Comparison of ENCODE assay signal across 22 cellular contexts in genomic region chr2:25598911-25599310, GRCh38.
"Had no signal": no experiment of that assay in that cellular context is flagged by ENCODE, and none has a peak within 500 bp of the region (broad histone marks: within the 10 kb centered on the region; RNA-seq: fewer than 3 reads in every experiment).

No MANE protein-coding gene starts in this region.

- H3K4me3 ChIP-seq: adrenal gland, body of pancreas, gastroesophageal sphincter, left lung, prostate gland, right lobe of liver, smooth muscle cell, tibial artery, vagina had no signal

- ATAC-seq: activated CD8-positive, alpha-beta memory T cell treated with anti-CD3 and anti-CD28 coated beads, Interleukin-2, amount 10 ng/mL, durations not matched to agents 7 days and 5 days; body of pancreas; gastroesophageal sphincter; left lung; natural killer cell had no signal

- H3K9me3 ChIP-seq: adrenal gland, body of pancreas, gastroesophageal sphincter, left lung, prostate gland, right lobe of liver, SK-N-SH, tibial artery, vagina had no signal

- H3K9me3 Mint-ChIP-seq: activated CD4-positive, alpha-beta memory T cell treated with anti-CD3 and anti-CD28 coated beads for 36 hours; activated naive CD4-positive, alpha-beta T cell treated with anti-CD3 and anti-CD28 coated beads, Interleukin-2, amount 50 U/mL, for 24 hours; natural killer cell; stimulated activated naive CD8-positive, alpha-beta T cell treated with anti-CD3 and anti-CD28 coated beads, Interleukin-15, Interleukin-2, amounts not matched to agents 100 ng/mL and 50 ng/mL, for 24 hours had no signal

- DNase-seq: activated CD4-positive, alpha-beta memory T cell treated with anti-CD3 and anti-CD28 coated beads for 36 hours; activated CD4-positive, alpha-beta T cell treated with anti-CD3 and anti-CD28 coated beads for 1 hour; activated CD8-positive, alpha-beta memory T cell treated with anti-CD3 and anti-CD28 coated beads, Interleukin-2, amount 10 ng/mL, durations not matched to agents 7 days and 5 days; activated effector memory CD4-positive, alpha-beta T cell treated with anti-CD3 and anti-CD28 coated beads, Interleukin-2, amount 50 U/mL, for 16 hours; activated T-cell treated with anti-CD3 and anti-CD28 coated beads, Interleukin-2, amount 50 U/mL, for 1 hour; adrenal gland; body of pancreas; dermis blood vessel endothelial cell; left lung; mammary epithelial cell; natural killer cell; right lobe of liver; SK-N-SH; T-helper 1 cell; T1000; tibial artery had no signal

- H3K27me3 ChIP-seq: adrenal gland, body of pancreas, gastroesophageal sphincter, left lung, right lobe of liver, tibial artery, vagina had no signal

- H3K4me1 ChIP-seq: adrenal gland, body of pancreas, gastroesophageal sphincter, left lung, prostate gland, tibial artery, vagina had no signal

- H3K4me3 Mint-ChIP-seq: activated CD4-positive, alpha-beta memory T cell treated with anti-CD3 and anti-CD28 coated beads for 36 hours; activated CD8-positive, alpha-beta memory T cell treated with anti-CD3 and anti-CD28 coated beads, Interleukin-2, amount 10 ng/mL, durations not matched to agents 7 days and 5 days; activated naive CD4-positive, alpha-beta T cell treated with anti-CD3 and anti-CD28 coated beads, Interleukin-2, amount 50 U/mL, for 24 hours; natural killer cell; stimulated activated naive CD8-positive, alpha-beta T cell treated with anti-CD3 and anti-CD28 coated beads, Interleukin-15, Interleukin-2, amounts not matched to agents 100 ng/mL and 50 ng/mL, for 24 hours had no signal

- H3K27ac Mint-ChIP-seq: activated CD4-positive, alpha-beta memory T cell treated with anti-CD3 and anti-CD28 coated beads for 36 hours; activated CD8-positive, alpha-beta memory T cell treated with anti-CD3 and anti-CD28 coated beads, Interleukin-2, amount 10 ng/mL, durations not matched to agents 7 days and 5 days; activated naive CD4-positive, alpha-beta T cell treated with anti-CD3 and anti-CD28 coated beads, Interleukin-2, amount 50 U/mL, for 24 hours; natural killer cell; stimulated activated naive CD8-positive, alpha-beta T cell treated with anti-CD3 and anti-CD28 coated beads, Interleukin-15, Interleukin-2, amounts not matched to agents 100 ng/mL and 50 ng/mL, for 24 hours had no signal

- H3K36me3 Mint-ChIP-seq: natural killer cell had no signal

- H3K27ac ChIP-seq: adrenal gland, body of pancreas, gastroesophageal sphincter, left lung, prostate gland, right lobe of liver, tibial artery, vagina had no signal

- H3K4me1 Mint-ChIP-seq: natural killer cell had no signal

- H3K36me3 ChIP-seq: adrenal gland, gastroesophageal sphincter, left lung, prostate gland, right lobe of liver, tibial artery, vagina had no signal

- H3K27me3 Mint-ChIP-seq: activated CD4-positive, alpha-beta memory T cell treated with anti-CD3 and anti-CD28 coated beads for 36 hours; activated CD8-positive, alpha-beta memory T cell treated with anti-CD3 and anti-CD28 coated beads, Interleukin-2, amount 10 ng/mL, durations not matched to agents 7 days and 5 days; activated naive CD4-positive, alpha-beta T cell treated with anti-CD3 and anti-CD28 coated beads, Interleukin-2, amount 50 U/mL, for 24 hours; stimulated activated naive CD8-positive, alpha-beta T cell treated with anti-CD3 and anti-CD28 coated beads, Interleukin-15, Interleukin-2, amounts not matched to agents 100 ng/mL and 50 ng/mL, for 24 hours had no signal
